ENCODE assay signal across 2 cellular contexts in the genomic region with DNA sequence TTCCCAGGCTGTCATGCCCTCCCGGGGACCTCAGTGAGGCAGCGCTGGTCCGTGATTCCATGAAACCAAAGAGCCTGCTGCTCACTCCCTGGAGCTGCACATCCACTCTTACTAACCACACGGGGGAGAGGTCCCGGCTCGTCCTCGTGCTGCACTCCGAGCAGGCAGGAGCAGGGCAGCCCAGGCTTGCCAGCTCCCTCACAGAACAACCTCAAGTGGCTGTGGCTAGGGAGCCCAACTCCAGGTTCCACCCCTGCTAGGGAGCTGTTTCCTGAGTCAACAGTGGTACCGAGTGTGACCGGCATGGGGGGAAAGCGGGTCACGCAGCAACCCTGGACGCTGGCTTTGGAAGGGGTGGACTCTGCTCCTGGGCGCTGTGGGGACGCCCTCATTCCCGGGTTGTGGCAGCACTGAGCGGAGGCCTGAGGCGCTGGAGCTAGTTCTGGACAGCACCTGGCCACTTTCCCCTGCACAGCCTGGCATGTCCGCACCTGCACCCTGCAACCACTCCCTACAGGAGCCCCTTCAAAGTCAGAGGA.
TF ChIP-seq lines count a peak whose summit lies in the region.

No MANE protein-coding gene starts in this region.

TF ChIP-seq in WTC11, 78 proteins besides CTCF, POLR2A, EP300 and RAD21:
- no peak for TF ChIP-seq CREM (CRISPR knock-in tag; IDR thresholded peaks at IDR 0.05)
- TF ChIP-seq, protein P1, sequence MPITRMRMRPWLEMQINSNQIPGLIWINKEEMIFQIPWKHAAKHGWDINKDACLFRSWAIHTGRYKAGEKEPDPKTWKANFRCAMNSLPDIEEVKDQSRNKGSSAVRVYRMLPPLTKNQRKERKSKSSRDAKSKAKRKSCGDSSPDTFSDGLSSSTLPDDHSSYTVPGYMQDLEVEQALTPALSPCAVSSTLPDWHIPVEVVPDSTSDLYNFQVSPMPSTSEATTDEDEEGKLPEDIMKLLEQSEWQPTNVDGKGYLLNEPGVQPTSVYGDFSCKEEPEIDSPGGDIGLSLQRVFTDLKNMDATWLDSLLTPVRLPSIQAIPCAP (CRISPR knock-in tag; IDR thresholded peaks at IDR 0.05): no peak
- TF ChIP-seq, protein P2, sequence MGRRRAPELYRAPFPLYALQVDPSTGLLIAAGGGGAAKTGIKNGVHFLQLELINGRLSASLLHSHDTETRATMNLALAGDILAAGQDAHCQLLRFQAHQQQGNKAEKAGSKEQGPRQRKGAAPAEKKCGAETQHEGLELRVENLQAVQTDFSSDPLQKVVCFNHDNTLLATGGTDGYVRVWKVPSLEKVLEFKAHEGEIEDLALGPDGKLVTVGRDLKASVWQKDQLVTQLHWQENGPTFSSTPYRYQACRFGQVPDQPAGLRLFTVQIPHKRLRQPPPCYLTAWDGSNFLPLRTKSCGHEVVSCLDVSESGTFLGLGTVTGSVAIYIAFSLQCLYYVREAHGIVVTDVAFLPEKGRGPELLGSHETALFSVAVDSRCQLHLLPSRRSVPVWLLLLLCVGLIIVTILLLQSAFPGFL (CRISPR knock-in tag; IDR thresholded peaks at IDR 0.05; ENCODE audit: borderline replicate concordance): no peak
- TF ChIP-seq, protein P3, sequence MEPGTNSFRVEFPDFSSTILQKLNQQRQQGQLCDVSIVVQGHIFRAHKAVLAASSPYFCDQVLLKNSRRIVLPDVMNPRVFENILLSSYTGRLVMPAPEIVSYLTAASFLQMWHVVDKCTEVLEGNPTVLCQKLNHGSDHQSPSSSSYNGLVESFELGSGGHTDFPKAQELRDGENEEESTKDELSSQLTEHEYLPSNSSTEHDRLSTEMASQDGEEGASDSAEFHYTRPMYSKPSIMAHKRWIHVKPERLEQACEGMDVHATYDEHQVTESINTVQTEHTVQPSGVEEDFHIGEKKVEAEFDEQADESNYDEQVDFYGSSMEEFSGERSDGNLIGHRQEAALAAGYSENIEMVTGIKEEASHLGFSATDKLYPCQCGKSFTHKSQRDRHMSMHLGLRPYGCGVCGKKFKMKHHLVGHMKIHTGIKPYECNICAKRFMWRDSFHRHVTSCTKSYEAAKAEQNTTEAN (CRISPR knock-in tag; IDR thresholded peaks at IDR 0.05): no peak
- TF ChIP-seq FOXK1 (CRISPR knock-in tag; IDR thresholded peaks at IDR 0.05): no peak

TF ChIP-seq in HepG2, 621 proteins besides CTCF, POLR2A, EP300 and RAD21:
- TF ChIP-seq, protein P4, sequence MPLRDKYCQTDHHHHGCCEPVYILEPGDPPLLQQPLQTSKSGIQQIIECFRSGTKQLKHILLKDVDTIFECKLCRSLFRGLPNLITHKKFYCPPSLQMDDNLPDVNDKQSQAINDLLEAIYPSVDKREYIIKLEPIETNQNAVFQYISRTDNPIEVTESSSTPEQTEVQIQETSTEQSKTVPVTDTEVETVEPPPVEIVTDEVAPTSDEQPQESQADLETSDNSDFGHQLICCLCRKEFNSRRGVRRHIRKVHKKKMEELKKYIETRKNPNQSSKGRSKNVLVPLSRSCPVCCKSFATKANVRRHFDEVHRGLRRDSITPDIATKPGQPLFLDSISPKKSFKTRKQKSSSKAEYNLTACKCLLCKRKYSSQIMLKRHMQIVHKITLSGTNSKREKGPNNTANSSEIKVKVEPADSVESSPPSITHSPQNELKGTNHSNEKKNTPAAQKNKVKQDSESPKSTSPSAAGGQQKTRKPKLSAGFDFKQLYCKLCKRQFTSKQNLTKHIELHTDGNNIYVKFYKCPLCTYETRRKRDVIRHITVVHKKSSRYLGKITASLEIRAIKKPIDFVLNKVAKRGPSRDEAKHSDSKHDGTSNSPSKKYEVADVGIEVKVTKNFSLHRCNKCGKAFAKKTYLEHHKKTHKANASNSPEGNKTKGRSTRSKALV (CRISPR knock-in tag; IDR thresholded peaks at IDR 0.05): 0 out of 2 replicates have a peak, but pooled peaks have one; percentile 42
- TF ChIP-seq, protein P5, sequence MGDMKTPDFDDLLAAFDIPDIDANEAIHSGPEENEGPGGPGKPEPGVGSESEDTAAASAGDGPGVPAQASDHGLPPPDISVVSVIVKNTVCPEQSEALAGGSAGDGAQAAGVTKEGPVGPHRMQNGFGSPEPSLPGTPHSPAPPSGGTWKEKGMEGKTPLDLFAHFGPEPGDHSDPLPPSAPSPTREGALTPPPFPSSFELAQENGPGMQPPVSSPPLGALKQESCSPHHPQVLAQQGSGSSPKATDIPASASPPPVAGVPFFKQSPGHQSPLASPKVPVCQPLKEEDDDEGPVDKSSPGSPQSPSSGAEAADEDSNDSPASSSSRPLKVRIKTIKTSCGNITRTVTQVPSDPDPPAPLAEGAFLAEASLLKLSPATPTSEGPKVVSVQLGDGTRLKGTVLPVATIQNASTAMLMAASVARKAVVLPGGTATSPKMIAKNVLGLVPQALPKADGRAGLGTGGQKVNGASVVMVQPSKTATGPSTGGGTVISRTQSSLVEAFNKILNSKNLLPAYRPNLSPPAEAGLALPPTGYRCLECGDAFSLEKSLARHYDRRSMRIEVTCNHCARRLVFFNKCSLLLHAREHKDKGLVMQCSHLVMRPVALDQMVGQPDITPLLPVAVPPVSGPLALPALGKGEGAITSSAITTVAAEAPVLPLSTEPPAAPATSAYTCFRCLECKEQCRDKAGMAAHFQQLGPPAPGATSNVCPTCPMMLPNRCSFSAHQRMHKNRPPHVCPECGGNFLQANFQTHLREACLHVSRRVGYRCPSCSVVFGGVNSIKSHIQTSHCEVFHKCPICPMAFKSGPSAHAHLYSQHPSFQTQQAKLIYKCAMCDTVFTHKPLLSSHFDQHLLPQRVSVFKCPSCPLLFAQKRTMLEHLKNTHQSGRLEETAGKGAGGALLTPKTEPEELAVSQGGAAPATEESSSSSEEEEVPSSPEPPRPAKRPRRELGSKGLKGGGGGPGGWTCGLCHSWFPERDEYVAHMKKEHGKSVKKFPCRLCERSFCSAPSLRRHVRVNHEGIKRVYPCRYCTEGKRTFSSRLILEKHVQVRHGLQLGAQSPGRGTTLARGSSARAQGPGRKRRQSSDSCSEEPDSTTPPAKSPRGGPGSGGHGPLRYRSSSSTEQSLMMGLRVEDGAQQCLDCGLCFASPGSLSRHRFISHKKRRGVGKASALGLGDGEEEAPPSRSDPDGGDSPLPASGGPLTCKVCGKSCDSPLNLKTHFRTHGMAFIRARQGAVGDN (CRISPR knock-in tag; IDR thresholded peaks at IDR 0.05): peak; percentile 43
- TF ChIP-seq KDM5B (CRISPR knock-in tag; IDR thresholded peaks at IDR 0.05; ENCODE audit: borderline replicate concordance) (0 out of 2 replicates have a peak, but pooled peaks have one; percentile 24), TARDBP (CRISPR knock-in tag; IDR thresholded peaks at IDR 0.05) (no peak), KLF13 (CRISPR knock-in tag; IDR thresholded peaks at IDR 0.05) (no peak), ZFX (CRISPR knock-in tag; IDR thresholded peaks at IDR 0.05; ENCODE audit: low read depth) (peak; percentile 32; the same call in 1 of the 2 replicates), KLF6 (CRISPR knock-in tag; IDR thresholded peaks at IDR 0.05) (no peak), SP4 (CRISPR knock-in tag; IDR thresholded peaks at IDR 0.05) (no peak), RBAK (CRISPR knock-in tag; IDR thresholded peaks at IDR 0.05) (no peak), ZNF446 (CRISPR knock-in tag; IDR thresholded peaks at IDR 0.05) (no peak), HNF4G (IDR thresholded peaks at IDR 0.05; ENCODE audit: borderline replicate concordance, low read depth, low read length) (0 out of 2 replicates have a peak, but pooled peaks have one; percentile 7), HNF4G (CRISPR knock-in tag; IDR thresholded peaks at IDR 0.05; ENCODE audit: borderline replicate concordance, low read depth) (no peak), HNF4A (CRISPR knock-in tag; IDR thresholded peaks at IDR 0.05) (peak; percentile 59), EED (CRISPR knock-in tag; IDR thresholded peaks at IDR 0.05) (0 out of 2 replicates have a peak, but pooled peaks have one; percentile 41), TBX2 (CRISPR knock-in tag; IDR thresholded peaks at IDR 0.05; ENCODE audit: borderline replicate concordance) (0 out of 2 replicates have a peak, but pooled peaks have one; percentile 21), NONO (IDR thresholded peaks at IDR 0.05) (no peak), NONO (CRISPR knock-in tag; conservative IDR thresholded peaks at IDR 0.05) (0 out of 2 replicates have a peak, but pooled peaks have one; percentile 27), ZNF724P (CRISPR knock-in tag; IDR thresholded peaks at IDR 0.05; ENCODE audit: borderline replicate concordance) (no peak), MTA1 (CRISPR knock-in tag; IDR thresholded peaks at IDR 0.05; ENCODE audit: borderline replicate concordance) (0 out of 2 replicates have a peak, but pooled peaks have one; percentile 27), NCOA2 (CRISPR knock-in tag; IDR thresholded peaks at IDR 0.05) (no peak)
- TF ChIP-seq, protein P6, sequence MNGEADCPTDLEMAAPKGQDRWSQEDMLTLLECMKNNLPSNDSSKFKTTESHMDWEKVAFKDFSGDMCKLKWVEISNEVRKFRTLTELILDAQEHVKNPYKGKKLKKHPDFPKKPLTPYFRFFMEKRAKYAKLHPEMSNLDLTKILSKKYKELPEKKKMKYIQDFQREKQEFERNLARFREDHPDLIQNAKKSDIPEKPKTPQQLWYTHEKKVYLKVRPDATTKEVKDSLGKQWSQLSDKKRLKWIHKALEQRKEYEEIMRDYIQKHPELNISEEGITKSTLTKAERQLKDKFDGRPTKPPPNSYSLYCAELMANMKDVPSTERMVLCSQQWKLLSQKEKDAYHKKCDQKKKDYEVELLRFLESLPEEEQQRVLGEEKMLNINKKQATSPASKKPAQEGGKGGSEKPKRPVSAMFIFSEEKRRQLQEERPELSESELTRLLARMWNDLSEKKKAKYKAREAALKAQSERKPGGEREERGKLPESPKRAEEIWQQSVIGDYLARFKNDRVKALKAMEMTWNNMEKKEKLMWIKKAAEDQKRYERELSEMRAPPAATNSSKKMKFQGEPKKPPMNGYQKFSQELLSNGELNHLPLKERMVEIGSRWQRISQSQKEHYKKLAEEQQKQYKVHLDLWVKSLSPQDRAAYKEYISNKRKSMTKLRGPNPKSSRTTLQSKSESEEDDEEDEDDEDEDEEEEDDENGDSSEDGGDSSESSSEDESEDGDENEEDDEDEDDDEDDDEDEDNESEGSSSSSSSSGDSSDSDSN (CRISPR knock-in tag; IDR thresholded peaks at IDR 0.05): peak; percentile 70
- TF ChIP-seq, protein P7, sequence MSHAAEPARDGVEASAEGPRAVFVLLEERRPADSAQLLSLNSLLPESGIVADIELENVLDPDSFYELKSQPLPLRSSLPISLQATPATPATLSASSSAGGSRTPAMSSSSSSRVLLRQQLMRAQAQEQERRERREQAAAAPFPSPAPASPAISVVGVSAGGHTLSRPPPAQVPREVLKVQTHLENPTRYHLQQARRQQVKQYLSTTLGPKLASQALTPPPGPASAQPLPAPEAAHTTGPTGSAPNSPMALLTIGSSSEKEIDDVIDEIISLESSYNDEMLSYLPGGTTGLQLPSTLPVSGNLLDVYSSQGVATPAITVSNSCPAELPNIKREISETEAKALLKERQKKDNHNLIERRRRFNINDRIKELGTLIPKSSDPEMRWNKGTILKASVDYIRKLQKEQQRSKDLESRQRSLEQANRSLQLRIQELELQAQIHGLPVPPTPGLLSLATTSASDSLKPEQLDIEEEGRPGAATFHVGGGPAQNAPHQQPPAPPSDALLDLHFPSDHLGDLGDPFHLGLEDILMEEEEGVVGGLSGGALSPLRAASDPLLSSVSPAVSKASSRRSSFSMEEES (CRISPR knock-in tag; IDR thresholded peaks at IDR 0.05): no peak
- TF ChIP-seq, protein P8, sequence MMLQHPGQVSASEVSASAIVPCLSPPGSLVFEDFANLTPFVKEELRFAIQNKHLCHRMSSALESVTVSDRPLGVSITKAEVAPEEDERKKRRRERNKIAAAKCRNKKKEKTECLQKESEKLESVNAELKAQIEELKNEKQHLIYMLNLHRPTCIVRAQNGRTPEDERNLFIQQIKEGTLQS (CRISPR knock-in tag; IDR thresholded peaks at IDR 0.05): no peak
- TF ChIP-seq, protein P9, sequence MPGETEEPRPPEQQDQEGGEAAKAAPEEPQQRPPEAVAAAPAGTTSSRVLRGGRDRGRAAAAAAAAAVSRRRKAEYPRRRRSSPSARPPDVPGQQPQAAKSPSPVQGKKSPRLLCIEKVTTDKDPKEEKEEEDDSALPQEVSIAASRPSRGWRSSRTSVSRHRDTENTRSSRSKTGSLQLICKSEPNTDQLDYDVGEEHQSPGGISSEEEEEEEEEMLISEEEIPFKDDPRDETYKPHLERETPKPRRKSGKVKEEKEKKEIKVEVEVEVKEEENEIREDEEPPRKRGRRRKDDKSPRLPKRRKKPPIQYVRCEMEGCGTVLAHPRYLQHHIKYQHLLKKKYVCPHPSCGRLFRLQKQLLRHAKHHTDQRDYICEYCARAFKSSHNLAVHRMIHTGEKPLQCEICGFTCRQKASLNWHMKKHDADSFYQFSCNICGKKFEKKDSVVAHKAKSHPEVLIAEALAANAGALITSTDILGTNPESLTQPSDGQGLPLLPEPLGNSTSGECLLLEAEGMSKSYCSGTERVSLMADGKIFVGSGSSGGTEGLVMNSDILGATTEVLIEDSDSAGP (CRISPR knock-in tag; IDR thresholded peaks at IDR 0.05; ENCODE audit: borderline replicate concordance): 0 out of 2 replicates have a peak, but pooled peaks have one; percentile 20
